ENCODE assay signal across 16 cellular contexts in the genomic region with DNA sequence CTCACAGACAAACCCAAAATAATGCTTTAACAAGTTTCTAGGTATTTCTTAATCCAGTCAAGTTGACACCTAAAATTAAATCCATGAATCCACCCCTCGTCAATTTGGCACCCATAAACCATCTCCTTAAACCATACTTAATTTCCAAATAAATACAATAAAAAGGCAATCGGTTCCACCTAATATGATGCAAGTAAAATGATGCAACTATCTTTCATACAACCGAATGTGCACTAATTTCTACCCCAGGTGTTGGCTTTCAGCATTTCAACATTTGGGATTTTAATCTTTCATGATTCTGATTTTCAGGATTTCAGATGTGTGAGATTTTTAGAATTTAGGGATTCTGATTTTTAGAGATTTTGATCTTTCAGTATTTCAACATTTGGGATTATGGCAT.
"Had no signal": no experiment of that assay in that cellular context is flagged by ENCODE, and none has a peak within 500 bp of the region (broad histone marks: within the 10 kb centered on the region; RNA-seq: fewer than 3 reads in every experiment).

No MANE protein-coding gene starts in this region.

- H3K4me3 Mint-ChIP-seq: activated B cell treated with CpG ODN at 0.5 μM for 24 hours; activated CD4-positive, alpha-beta memory T cell treated with anti-CD3 and anti-CD28 coated beads, Interleukin-2, amount 10 ng/mL, durations not matched to agents 7 days and 5 days; activated CD8-positive, alpha-beta memory T cell treated with anti-CD3 and anti-CD28 coated beads, Interleukin-2, amount 10 ng/mL, durations not matched to agents 7 days and 5 days; effector memory CD8-positive, alpha-beta T cell; memory B cell; stimulated activated naive B cell treated with anti-CD40 and anti-IgM and Interleukin-4, amounts not matched to agents 10 μg/mL and 1 μg/mL and 100 μg/mL, for 72 hours; T-helper 2 cell treated with Interferon-gamma antibody and Interleukin-4, amounts not matched to agents 5 μg/mL and 100 μg/mL, for 36 hours had no signal

- H3K4me3 ChIP-seq: esophagus squamous epithelium, heart right ventricle, left lung, spleen had no signal

- FAIRE-seq: TTC549 had no signal

- H3K27ac Mint-ChIP-seq: activated B cell treated with CpG ODN at 0.5 μM for 24 hours; activated CD4-positive, alpha-beta memory T cell treated with anti-CD3 and anti-CD28 coated beads, Interleukin-2, amount 10 ng/mL, durations not matched to agents 7 days and 5 days; activated CD8-positive, alpha-beta memory T cell treated with anti-CD3 and anti-CD28 coated beads, Interleukin-2, amount 10 ng/mL, durations not matched to agents 7 days and 5 days; memory B cell; stimulated activated naive B cell treated with anti-CD40 and anti-IgM and Interleukin-4, amounts not matched to agents 10 μg/mL and 1 μg/mL and 100 μg/mL, for 72 hours; T-helper 2 cell treated with Interferon-gamma antibody and Interleukin-4, amounts not matched to agents 5 μg/mL and 100 μg/mL, for 36 hours had no signal

- DNase-seq: activated B cell treated with CpG ODN at 0.5 μM for 24 hours; activated CD4-positive, alpha-beta memory T cell treated with anti-CD3 and anti-CD28 coated beads, Interleukin-2, amount 10 ng/mL, durations not matched to agents 7 days and 5 days; activated CD4-positive, alpha-beta T cell treated with anti-CD3 and anti-CD28 coated beads for 4 hours; activated CD8-positive, alpha-beta memory T cell treated with anti-CD3 and anti-CD28 coated beads, Interleukin-2, amount 10 ng/mL, durations not matched to agents 7 days and 5 days; activated effector memory CD4-positive, alpha-beta T cell treated with anti-CD3 and anti-CD28 coated beads, Interleukin-2, amount 50 U/mL, for 16 hours; activated naive CD4-positive, alpha-beta T cell treated with anti-CD3 and anti-CD28 coated beads, Interleukin-2, amount 50 U/mL, for 16 hours; effector memory CD8-positive, alpha-beta T cell; esophagus squamous epithelium; heart right ventricle; left lung; spleen; stimulated activated CD4-positive, alpha-beta T cell treated with anti-CD3 and anti-CD28 coated beads, Interleukin-4, amount 100 ng/mL, for 4 hours; stimulated activated naive B cell treated with anti-CD40 and anti-IgM and Interleukin-4, amounts not matched to agents 10 μg/mL and 1 μg/mL and 100 μg/mL, for 72 hours had no signal

- H3K27ac ChIP-seq: esophagus squamous epithelium, heart right ventricle had no signal

- H3K9me3 Mint-ChIP-seq: activated B cell treated with CpG ODN at 0.5 μM for 24 hours; activated CD4-positive, alpha-beta memory T cell treated with anti-CD3 and anti-CD28 coated beads, Interleukin-2, amount 10 ng/mL, durations not matched to agents 7 days and 5 days; effector memory CD8-positive, alpha-beta T cell; memory B cell; stimulated activated naive B cell treated with anti-CD40 and anti-IgM and Interleukin-4, amounts not matched to agents 10 μg/mL and 1 μg/mL and 100 μg/mL, for 72 hours; T-helper 2 cell treated with Interferon-gamma antibody and Interleukin-4, amounts not matched to agents 5 μg/mL and 100 μg/mL, for 36 hours had no signal

- H3K9me3 ChIP-seq: esophagus squamous epithelium, heart right ventricle, left lung, spleen had no signal

- ATAC-seq: activated CD8-positive, alpha-beta memory T cell treated with anti-CD3 and anti-CD28 coated beads, Interleukin-2, amount 10 ng/mL, durations not matched to agents 7 days and 5 days; effector memory CD8-positive, alpha-beta T cell; heart right ventricle; left lung; stimulated activated naive B cell treated with anti-CD40 and anti-IgM and Interleukin-4, amounts not matched to agents 10 μg/mL and 1 μg/mL and 100 μg/mL, for 72 hours had no signal

- H3K27me3 Mint-ChIP-seq: activated B cell treated with CpG ODN at 0.5 μM for 24 hours; activated CD4-positive, alpha-beta memory T cell treated with anti-CD3 and anti-CD28 coated beads, Interleukin-2, amount 10 ng/mL, durations not matched to agents 7 days and 5 days; activated CD8-positive, alpha-beta memory T cell treated with anti-CD3 and anti-CD28 coated beads, Interleukin-2, amount 10 ng/mL, durations not matched to agents 7 days and 5 days; effector memory CD8-positive, alpha-beta T cell; memory B cell; stimulated activated naive B cell treated with anti-CD40 and anti-IgM and Interleukin-4, amounts not matched to agents 10 μg/mL and 1 μg/mL and 100 μg/mL, for 72 hours had no signal

- H3K27me3 ChIP-seq: esophagus squamous epithelium, heart right ventricle, left lung, spleen had no signal
